In genomic region chr10:118594392-118595063, GRCh38 we compare ENCODE assay signal across 10 cellular contexts. TPM values are rescaled to one million over a fixed set of nuclear protein-coding genes. Genes with fewer than 3 reads are reported as not detected.
DNase-seq lines count a peak whose midpoint lies in the region; ATAC-seq, FAIRE-seq and TF ChIP-seq lines count a peak whose summit lies in the region.
"Had no signal": no experiment of that assay in that cellular context is flagged by ENCODE, and none has a peak within 500 bp of the region (broad histone marks: within the 10 kb centered on the region; RNA-seq: fewer than 3 reads in every experiment).

No MANE protein-coding gene starts in this region.

- H3K36me3 Mint-ChIP-seq in Calu3 (ENCODE audit: insufficient read depth, unreplicated experiment), result peaks cover 6% of the 10 kb centered on the region

- intact Hi-C loops in Calu3 (cut with micrococcal nuclease; ENCODE audit: unreplicated experiment), result no loop called here

- ATAC-seq in HG02981 (IDR thresholded peaks at IDR 0.05; ENCODE audit: unreplicated experiment), result no peak

- peaks cover 6% of the 10 kb centered on the region for H3K4me1 Mint-ChIP-seq in Calu3 (ENCODE audit: low read depth, unreplicated experiment)

- FAIRE-seq in HTR-8/SVneo (lab: Jason Lieb, UNC), result no peak

- DNase-seq in HTR-8/SVneo (ENCODE audit: insufficient read length, low spot score) (peak; percentile 6), globus pallidus (ENCODE audit: low spot score) (peak; percentile 31), retina (peak; percentile 89), NCI-H510A (lab: John Stamatoyannopoulos, UW) (no peak), Calu3 (no peak), KBM-7 (no peak)
- peak; percentile 57 for DNase-seq in activated T-cell treated with anti-CD3 and anti-CD28 coated beads, Interleukin-2, amount 50 U/mL, for 1 hour

- H3K4me3 Mint-ChIP-seq in Calu3 (ENCODE audit: low read depth, unreplicated experiment), result no peak overlapping the region

- no peak overlapping the region for H3K27ac Mint-ChIP-seq in Calu3 (ENCODE audit: unreplicated experiment)

- in situ Hi-C loops in KBM-7 (cut with MboI; ENCODE audit: low pct_unique_long_range_greater_than_20kb, low sequenced_read_pairs), result no loop called here

- CTCF ChIA-PET in Calu3 (lab: Charles Lee), result no interaction called here

- no peaks in the 10 kb centered on the region for H3K9me3 Mint-ChIP-seq in Calu3 (ENCODE audit: low read depth, unreplicated experiment)

- BruUV-seq in Calu3 (replicated peaks; lab: Mats Ljungman, UMichigan), result no TSS peak

- peaks cover 24% of the 10 kb centered on the region for H3K27me3 Mint-ChIP-seq in Calu3 (ENCODE audit: unreplicated experiment)

- TF ChIP-seq CTCF in Calu3 (IDR thresholded peaks at IDR 0.05; ENCODE audit: unreplicated experiment), result no peak

RNA-seq across cellular contexts. Expression of gene PRLHR, which starts 0.9 kb away (rescaled TPM):
- total RNA-seq in Calu3 (2022), result not detected in 2 replicates
- total RNA-seq: M059J, myocyte had no signal

Comparison
In these comparisons a context has a peak if more than half of its experiments do, and no peak if none do; other contexts are left out.
1. DNase-seq: peak in HTR-8/SVneo (single experiment), activated T-cell treated with anti-CD3 and anti-CD28 coated beads, Interleukin-2, amount 50 U/mL, for 1 hour (single experiment), globus pallidus (single experiment) and retina (single experiment); none in NCI-H510A (single experiment), Calu3 (single experiment) and KBM-7 (single experiment).